ENCODE assay signal across 22 cellular contexts in the genomic region with DNA sequence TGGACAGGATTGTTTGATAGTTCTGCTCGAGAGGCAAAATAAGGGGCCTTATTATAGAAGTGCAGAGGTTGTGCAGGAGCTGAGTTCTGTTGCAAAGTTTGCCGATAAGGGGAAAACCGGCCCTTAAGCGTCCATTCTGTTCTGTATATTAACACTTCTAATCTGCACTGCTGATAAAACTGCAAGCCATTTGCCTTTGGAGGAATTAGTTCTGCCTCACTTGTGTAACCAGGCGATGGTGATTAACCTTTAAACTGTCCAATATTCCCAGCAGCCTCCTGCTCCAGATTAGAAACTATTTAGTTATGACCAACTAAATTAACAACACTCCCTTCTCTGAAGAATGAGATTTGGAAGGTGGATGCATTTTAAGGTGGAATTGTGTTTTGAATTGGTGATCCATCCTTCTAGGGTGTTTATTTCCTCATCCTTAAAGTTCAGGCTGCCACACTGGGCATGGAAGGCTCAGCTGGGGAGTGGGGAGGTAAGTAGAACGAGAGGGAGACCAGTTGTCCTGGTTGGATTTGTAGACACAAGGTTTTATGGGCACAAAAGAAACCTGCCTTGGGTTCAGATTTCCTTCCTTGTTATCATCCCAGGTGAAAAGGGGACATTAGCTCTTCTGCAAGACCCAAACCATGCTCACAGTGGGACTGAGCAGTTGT.
"Had no signal": no experiment of that assay in that cellular context is flagged by ENCODE, and none has a peak within 500 bp of the region (broad histone marks: within the 10 kb centered on the region; RNA-seq: fewer than 3 reads in every experiment).

No MANE protein-coding gene starts in this region.

- H3K4me2 ChIP-seq: smooth muscle cell had no signal

- H3K4me3 ChIP-seq: lung, pancreas, right lobe of liver, smooth muscle cell, transverse colon, upper lobe of right lung, vagina had no signal

- H3K27me3 ChIP-seq: pancreas, right lobe of liver, transverse colon, upper lobe of right lung, vagina had no signal

- H3K27ac ChIP-seq: pancreas, right lobe of liver, transverse colon, upper lobe of right lung, vagina had no signal

- FAIRE-seq: endometrium, frontal cortex, kidney, pancreas had no signal

- H3K9me3 ChIP-seq: pancreas, right lobe of liver, transverse colon, upper lobe of right lung, vagina had no signal

- ATAC-seq: effector memory CD8-positive, alpha-beta T cell; left lobe of liver; natural killer cell; right lobe of liver; stimulated activated memory B cell treated with anti-CD40 and anti-IgM and Interleukin-4, amounts not matched to agents 10 μg/mL and 1 μg/mL and 100 μg/mL, for 72 hours; stimulated activated naive CD8-positive, alpha-beta T cell treated with anti-CD3 and anti-CD28 coated beads, Interleukin-15, Interleukin-2, amounts not matched to agents 100 U/mL and 50 U/mL, for 24 hours; upper lobe of right lung had no signal

- H3K4me1 ChIP-seq: pancreas, right lobe of liver, transverse colon, upper lobe of right lung, vagina had no signal

- H3K36me3 ChIP-seq: pancreas, right lobe of liver, transverse colon, upper lobe of right lung, vagina had no signal

- DNase-seq: cortex of kidney; effector memory CD8-positive, alpha-beta T cell; erythroblast; kidney; natural killer cell; occipital lobe; pancreas; retina; right lobe of liver; stimulated activated CD4-positive, alpha-beta T cell treated with anti-CD3 and anti-CD28 coated beads, Interleukin-12 subunit alpha, Interleukin-12 subunit beta, amount 100 ng/mL, for 4 hours; stimulated activated CD4-positive, alpha-beta T cell treated with anti-CD3 and anti-CD28 coated beads, Interleukin-2, amount 100 ng/mL, for 24 hours; stimulated activated CD4-positive, alpha-beta T cell treated with anti-CD3 and anti-CD28 coated beads, Interleukin-4, amount 100 ng/mL, for 4 hours; stimulated activated naive CD8-positive, alpha-beta T cell treated with anti-CD3 and anti-CD28 coated beads, Interleukin-15, Interleukin-2, amounts not matched to agents 100 U/mL and 50 U/mL, for 24 hours; transverse colon; upper lobe of right lung had no signal
